ENCODE assay signal across 8 cellular contexts in the genomic region with DNA sequence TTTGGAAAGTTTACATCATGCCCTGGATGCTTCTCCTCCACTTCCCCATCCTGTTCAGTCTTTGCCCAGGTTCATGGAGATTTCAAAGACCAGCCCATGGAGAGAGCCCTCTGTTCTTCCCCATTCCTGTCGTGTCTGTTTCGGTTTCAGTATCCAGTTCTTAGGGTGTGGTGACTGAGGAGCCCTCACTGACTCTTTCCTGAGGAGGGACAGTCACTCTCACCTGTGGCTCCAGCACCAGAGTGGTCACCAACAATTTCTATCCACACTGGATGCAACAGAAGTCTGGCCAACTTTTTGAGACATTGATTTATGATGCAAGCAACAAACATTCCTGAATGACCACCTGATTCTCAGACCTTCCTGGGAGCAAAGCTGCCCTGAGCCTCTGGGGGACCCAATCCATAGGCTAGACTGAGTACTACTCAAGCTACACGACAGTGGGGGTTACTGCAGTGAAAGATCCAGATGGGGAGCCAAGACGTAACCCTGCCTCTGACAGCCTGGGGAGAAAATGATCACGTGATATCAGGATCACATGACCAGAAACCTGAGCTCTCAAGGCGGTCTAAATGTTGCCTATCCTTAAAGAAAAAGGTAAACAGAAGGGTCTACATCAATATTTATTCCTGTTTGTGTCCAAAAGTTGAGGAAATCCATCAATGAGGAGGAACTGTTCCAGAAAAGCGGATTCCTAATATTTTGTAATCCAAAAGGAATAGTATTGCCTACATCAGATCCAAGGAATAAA.
DNase-seq lines count a peak whose midpoint lies in the region; ATAC-seq and TF ChIP-seq lines count a peak whose summit lies in the region.

No MANE protein-coding gene starts in this region.

- H4K20me1 ChIP-seq in GM23248 (ENCODE audit: insufficient read depth) = no peaks in the 10 kb centered on the region

- peaks cover 3% of the 10 kb centered on the region for H3K36me3 Mint-ChIP-seq in activated CD8-positive, alpha-beta T cell treated with anti-CD3 and anti-CD28 coated beads, Interleukin-2, amount 10 ng/mL, durations not matched to agents 7 days and 5 days (ENCODE audit: low read depth)

- no peaks in the 10 kb centered on the region for H3K9me3 Mint-ChIP-seq in activated CD8-positive, alpha-beta T cell treated with anti-CD3 and anti-CD28 coated beads, Interleukin-2, amount 10 ng/mL, durations not matched to agents 7 days and 5 days (ENCODE audit: insufficient read depth)

- H3K4me1 ChIP-seq in GM23248 (ENCODE audit: insufficient read depth) = no peaks in the 10 kb centered on the region

- no peaks in the 10 kb centered on the region for H3K79me2 ChIP-seq in GM23248 (ENCODE audit: insufficient read depth)

- peaks cover 10% of the 10 kb centered on the region for H3K27me3 Mint-ChIP-seq in activated CD8-positive, alpha-beta T cell treated with anti-CD3 and anti-CD28 coated beads, Interleukin-2, amount 10 ng/mL, durations not matched to agents 7 days and 5 days (ENCODE audit: low read depth)

- no peaks in the 10 kb centered on the region for H3K9me2 ChIP-seq in GM23248 (ENCODE audit: insufficient read depth)

- intact Hi-C loops in posterior cingulate gyrus (cut with DNase I) = no loop called here

- peaks cover 13% of the 10 kb centered on the region for H3K4me1 Mint-ChIP-seq in activated CD8-positive, alpha-beta T cell treated with anti-CD3 and anti-CD28 coated beads, Interleukin-2, amount 10 ng/mL, durations not matched to agents 7 days and 5 days (ENCODE audit: low read depth)

- peak; percentile 10 for TF ChIP-seq POLR2A in GM10847 (IDR thresholded peaks at IDR 0.05; ENCODE audit: extremely low read depth, insufficient read length)

- CTCF ChIA-PET in activated CD8-positive, alpha-beta T cell treated with anti-CD3 and anti-CD28 coated beads, Interleukin-2, amount 10 ng/mL, durations not matched to agents 7 days and 5 days (lab: Charles Lee) = interaction anchor here (0.6 to 2.6 kb wide), 6 partner anchors 9 to 39 kb away, joined by 3 to 19 read pairs (median 4); no protein-coding TSS in a partner anchor

- peak overlapping the region; percentile 71 for H3K27ac Mint-ChIP-seq in activated CD8-positive, alpha-beta T cell treated with anti-CD3 and anti-CD28 coated beads, Interleukin-2, amount 10 ng/mL, durations not matched to agents 7 days and 5 days

- no peak overlapping the region for H3K4me3 ChIP-seq in GM23248
- no peak overlapping the region for H3K4me3 ChIP-seq in MG63

- H3K9ac ChIP-seq in GM23248 = no peak overlapping the region

- DNase-seq in GM23248 (peak; percentile 21), NCI-H128 (lab: John Stamatoyannopoulos, UW; ENCODE audit: unreplicated experiment) (peak; percentile 22), left lobe of liver (ENCODE audit: low spot score) (no peak), MG63 (no peak), posterior cingulate gyrus (no peak)
- no peak for DNase-seq in activated CD8-positive, alpha-beta T cell treated with anti-CD3 and anti-CD28 coated beads, Interleukin-2, amount 10 ng/mL, durations not matched to agents 7 days and 5 days

- H2AFZ ChIP-seq in GM23248 = peak overlapping the region; percentile 70

- no peak overlapping the region for H3K4me2 ChIP-seq in GM23248 (ENCODE audit: unreplicated experiment)

- H3F3A ChIP-seq in GM23248 (ENCODE audit: insufficient read depth) = no peaks in the 10 kb centered on the region

- peak overlapping the region; percentile 45 for H3K4me3 Mint-ChIP-seq in activated CD8-positive, alpha-beta T cell treated with anti-CD3 and anti-CD28 coated beads, Interleukin-2, amount 10 ng/mL, durations not matched to agents 7 days and 5 days

- peak; percentile 30 for ATAC-seq in activated CD8-positive, alpha-beta T cell treated with anti-CD3 and anti-CD28 coated beads, Interleukin-2, amount 10 ng/mL, durations not matched to agents 7 days and 5 days
- ATAC-seq in left lobe of liver (peak; percentile 35), GM18502 (IDR thresholded peaks at IDR 0.05; ENCODE audit: poor library complexity, unreplicated experiment) (no peak)

- 19% methylated on average over 7 of the region's 7 CpGs for WGBS in GM23248 (ENCODE audit: low coverage in 1 of 2, low lambda C conversion rate in 2 of 2, missing lambda C conversion rate in 2 of 2), 2 experiments

- H3K9me3 ChIP-seq in GM23248 (ENCODE audit: low read depth) (no peaks in the 10 kb centered on the region), MG63 (no peaks in the 10 kb centered on the region)

- in situ Hi-C loops in GM23248 (cut with MboI) = no loop called here

- H3K27me3 ChIP-seq in GM23248 (replicated peaks; ENCODE audit: insufficient read depth) = peaks cover 4% of the 10 kb centered on the region
- no peaks in the 10 kb centered on the region for H3K27me3 ChIP-seq in MG63

- no peak overlapping the region for H3K27ac ChIP-seq in GM23248

- POLR2A ChIA-PET in activated CD8-positive, alpha-beta T cell treated with anti-CD3 and anti-CD28 coated beads, Interleukin-2, amount 10 ng/mL, durations not matched to agents 7 days and 5 days (lab: Charles Lee) = no interaction called here

- H3K36me3 ChIP-seq in GM23248 (ENCODE audit: low read depth) = no peaks in the 10 kb centered on the region
- no peaks in the 10 kb centered on the region for H3K36me3 ChIP-seq in MG63

Comparison
In these comparisons a context has a peak if more than half of its experiments do, and no peak if none do; other contexts are left out.
1. DNase-seq: peak in GM23248 (single experiment) and NCI-H128 (single experiment); none in activated CD8-positive, alpha-beta T cell treated with anti-CD3 and anti-CD28 coated beads, Interleukin-2, amount 10 ng/mL, durations not matched to agents 7 days and 5 days (single experiment), left lobe of liver (single experiment), MG63 (single experiment) and posterior cingulate gyrus (0 of 10).